26 cellular contexts compared by ENCODE assay signal in the genomic region with DNA sequence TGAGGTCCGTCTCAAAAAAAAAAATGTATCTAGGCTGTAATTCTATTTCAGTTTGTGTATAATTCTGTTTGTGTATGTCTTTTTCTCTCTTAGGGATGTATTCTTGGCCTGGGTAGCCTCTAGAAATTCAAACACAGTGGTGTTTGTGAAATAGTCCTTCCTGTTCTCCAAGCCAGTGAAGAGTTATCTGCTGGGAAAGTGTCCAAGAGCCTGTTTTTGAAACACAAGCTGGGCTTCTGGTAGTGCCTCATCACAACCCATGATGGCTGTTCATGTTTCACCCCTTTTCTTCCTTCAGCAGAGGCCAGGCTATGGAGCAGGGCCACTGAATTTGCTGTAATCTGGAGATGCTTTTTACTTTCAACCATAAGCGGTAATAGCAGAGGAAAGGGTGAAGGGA. TPM values are rescaled to one million over a fixed set of nuclear protein-coding genes. Genes with fewer than 3 reads are reported as not detected.
DNase-seq lines count a peak whose midpoint lies in the region; ATAC-seq and TF ChIP-seq lines count a peak whose summit lies in the region.
"Had no signal": no experiment of that assay in that cellular context is flagged by ENCODE, and none has a peak within 500 bp of the region (broad histone marks: within the 10 kb centered on the region; RNA-seq: fewer than 3 reads in every experiment).

No MANE protein-coding gene starts in this region.

- no peaks in the 10 kb centered on the region for H3K9me3 ChIP-seq in IMR-90 (ENCODE audit: control insufficient read depth, insufficient read depth, low read length)
- no peaks in the 10 kb centered on the region for H3K9me3 ChIP-seq in gastrocnemius medialis
- no peaks in the 10 kb centered on the region for H3K9me3 ChIP-seq in neuronal stem cell (replicated peaks in 1 of 2; ENCODE audit: control insufficient read depth in 2 of 2, insufficient read depth in 1 of 2, low read depth in 1 of 2, low read length in 2 of 2)
- no peaks in the 10 kb centered on the region for H3K9me3 ChIP-seq in mucosa of descending colon
- H3K9me3 ChIP-seq: ovary, transverse colon had no signal

- CTCF ChIA-PET in IMR-90 (lab: Yijun Ruan, JAX) = no interaction called here

- in situ Hi-C loops in IMR-90 (cut with MboI; ENCODE audit: low sequenced_read_pairs) = loop anchor here (5.0 kb wide), 1 partner anchor 56 kb away; no protein-coding TSS in a partner anchor
- in situ Hi-C loops in brain microvascular endothelial cell (cut with HindIII; ENCODE audit: low pct_ligation_motif_present, low sequenced_read_pairs) = no loop called here
- in situ Hi-C loops in gastrocnemius medialis (cut with MboI; ENCODE audit: low sequenced_read_pairs in 4 of 4) = no loop called here

- H2AK5ac ChIP-seq in IMR-90 (ENCODE audit: low read depth, low read length) = no peak overlapping the region
- no peak overlapping the region for H2AK5ac ChIP-seq in neuronal stem cell (ENCODE audit: low read depth, low read length)

- H2BK12ac ChIP-seq in neuronal stem cell (ENCODE audit: low read length) = no peak overlapping the region

- H3K18ac ChIP-seq in IMR-90 (ENCODE audit: low read depth, low read length) (no peak overlapping the region), neuronal stem cell (ENCODE audit: low read length) (no peak overlapping the region)

- H3K36me3 ChIP-seq in IMR-90 (ENCODE audit: control insufficient read depth, insufficient read depth, low read length) (peaks cover 48% of the 10 kb centered on the region), brain microvascular endothelial cell (replicated peaks) (peaks cover 55% of the 10 kb centered on the region), gastrocnemius medialis (peaks cover 0 to 97% of the 10 kb centered on the region in 2 donors), neuronal stem cell (replicated peaks in 1 of 2; ENCODE audit: control insufficient read depth in 2 of 2, insufficient read depth in 2 of 2, low read length in 2 of 2) (peaks cover 38 to 91% of the 10 kb centered on the region in 2 donors), mucosa of descending colon (ENCODE audit: low read depth) (no peaks in the 10 kb centered on the region)
- H3K36me3 ChIP-seq: ovary had no signal

- no peak overlapping the region for H4K5ac ChIP-seq in IMR-90 (ENCODE audit: low read depth, low read length)

- TF ChIP-seq CTCF in IMR-90 (conservative IDR thresholded peaks at IDR 0.05; ENCODE audit: low read depth, low read length) = no peak
- TF ChIP-seq CTCF in brain microvascular endothelial cell (IDR thresholded peaks at IDR 0.05; ENCODE audit: low read depth, low read length, missing control alignments) = no peak
- TF ChIP-seq CTCF in fibroblast of villous mesenchyme (IDR thresholded peaks at IDR 0.05; ENCODE audit: insufficient read depth, low read depth, low read length) = no peak
- no peak for TF ChIP-seq CTCF in gastrocnemius medialis (IDR thresholded peaks at IDR 0.05 in 4 of 5, conservative IDR thresholded peaks at IDR 0.05 in 1 of 5)
- TF ChIP-seq CTCF in mucosa of descending colon (IDR thresholded peaks at IDR 0.05) = no peak

- H2AFZ ChIP-seq in IMR-90 (replicated peaks; ENCODE audit: low read length, poor library complexity) (no peak overlapping the region), neuronal stem cell (ENCODE audit: low read length) (no peak overlapping the region)

- H2AK9ac ChIP-seq in IMR-90 (replicated peaks; ENCODE audit: low read depth, low read length, poor library complexity) = no peak overlapping the region

- no peak overlapping the region for H2BK20ac ChIP-seq in IMR-90 (ENCODE audit: low read depth, low read length)

- H3K4me3 ChIP-seq in IMR-90 (ENCODE audit: insufficient read depth, low read depth, low read length) (no peak overlapping the region), brain microvascular endothelial cell (ENCODE audit: low read depth, low read length) (no peak overlapping the region), fibroblast of villous mesenchyme (ENCODE audit: low read depth, low read length) (no peak overlapping the region), gastrocnemius medialis (no peak overlapping the region), neuronal stem cell (ENCODE audit: low read length in 2 of 2) (no peak overlapping the region), mucosa of descending colon (no peak overlapping the region)
- H3K4me3 ChIP-seq: ovary, transverse colon had no signal

- POLR2A ChIA-PET in IMR-90 (lab: Charles Lee; ENCODE audit: unreplicated experiment) = no interaction called here

- ATAC-seq in IMR-90 (ENCODE audit: low read depth) (peak; percentile 65), gastrocnemius medialis (peak; percentile 83 to 89), mucosa of descending colon (no peak)
- ATAC-seq: activated naive CD8-positive, alpha-beta T cell treated with anti-CD3 and anti-CD28 coated beads, Interleukin-2, amount 50 U/mL, for 24 hours; natural killer cell treated with Interleukin-12 subunit alpha and Interleukin-12 subunit beta and Interleukin-15 and Interleukin-18, amount 100 ng/mL, for 72 hours had no signal

- peaks cover 6% of the 10 kb centered on the region for H3K4me1 ChIP-seq in IMR-90 (ENCODE audit: control insufficient read depth, insufficient read depth, low read length)
- no peaks in the 10 kb centered on the region for H3K4me1 ChIP-seq in gastrocnemius medialis
- H3K4me1 ChIP-seq in neuronal stem cell (ENCODE audit: control insufficient read depth in 2 of 2, insufficient read depth in 1 of 2, low read depth in 1 of 2, low read length in 2 of 2) = peaks cover 0 to 3% of the 10 kb centered on the region in 2 donors
- H3K4me1 ChIP-seq in mucosa of descending colon (ENCODE audit: low read depth) = no peaks in the 10 kb centered on the region
- H3K4me1 ChIP-seq: transverse colon had no signal

- H3K56ac ChIP-seq in IMR-90 (ENCODE audit: extremely low read depth, insufficient read depth, low read length) = no peak overlapping the region

- no peak overlapping the region for H3K14ac ChIP-seq in IMR-90 (replicated peaks; ENCODE audit: low read depth, low read length)
- H3K14ac ChIP-seq in neuronal stem cell (ENCODE audit: low read length) = no peak overlapping the region

- H3K4ac ChIP-seq in IMR-90 (ENCODE audit: low read depth, low read length) (no peak overlapping the region), neuronal stem cell (ENCODE audit: low read length) (no peak overlapping the region)

- 60% methylated on average over 1 of the region's 2 CpGs; no CpG with 5 or more reads in 1 of the 2 experiments for WGBS in IMR-90 (ENCODE audit: extremely low coverage in 2 of 2, insufficient read length in 1 of 2), 2 experiments
- WGBS in neuronal stem cell (ENCODE audit: extremely low coverage in 2 of 2, insufficient read length in 2 of 2, insufficient replicate concordance in 1 of 2), 2 donors = no CpG with 5 or more reads among the region's 2 CpGs

- TF ChIP-seq POLR2A in IMR-90 (IDR thresholded peaks at IDR 0.05; ENCODE audit: low read depth, low read length) = no peak
- no peak for TF ChIP-seq POLR2A in gastrocnemius medialis (IDR thresholded peaks at IDR 0.05)

- H4K91ac ChIP-seq in IMR-90 (ENCODE audit: insufficient read depth, low read depth, low read length) (no peak overlapping the region), neuronal stem cell (ENCODE audit: low read depth, low read length, poor library complexity) (no peak overlapping the region)

- H2BK15ac ChIP-seq in IMR-90 (ENCODE audit: low read depth, low read length) (no peak overlapping the region), neuronal stem cell (ENCODE audit: low read length) (no peak overlapping the region)

- H3K23ac ChIP-seq in IMR-90 (ENCODE audit: low read depth, low read length) (no peak overlapping the region), neuronal stem cell (ENCODE audit: low read depth, low read length, poor library complexity) (no peak overlapping the region)

- no TSS peak for BruUV-seq in IMR-90 (replicated peaks; lab: Mats Ljungman, UMichigan)

- H2BK5ac ChIP-seq in IMR-90 (ENCODE audit: low read depth, low read length, poor library complexity, severe bottlenecking) (peak overlapping the region; percentile 42), neuronal stem cell (ENCODE audit: low read length) (no peak overlapping the region)

- DNase-seq in IMR-90 = peak; percentile 80
- peak; percentile 12 for DNase-seq in brain microvascular endothelial cell
- DNase-seq in fibroblast of villous mesenchyme (ENCODE audit: low read depth) = peak; percentile 72
- DNase-seq in gastrocnemius medialis = peak; percentile 21 to 27
- DNase-seq in neuronal stem cell (ENCODE audit: low spot score) = no peak
- no peak for DNase-seq in iPS-NIHi7 (ENCODE audit: extremely low spot score)
- DNase-seq in mucosa of descending colon = no peak
- DNase-seq: activated CD4-positive, alpha-beta T cell treated with anti-CD3 and anti-CD28 coated beads, Interleukin-2, amount 10 ng/mL, durations not matched to agents 24 days and 14 days; activated gamma-delta T cell; activated naive CD8-positive, alpha-beta T cell treated with anti-CD3 and anti-CD28 coated beads, Interleukin-2, amount 50 U/mL, for 24 hours; activated T-cell treated with anti-CD3 and anti-CD28 coated beads, Interleukin-2, amount 50 U/mL, for 1 hour; C1 segment of cervical spinal cord; DMS79 treated with DMSO at 0.1 percent for 48 hours; hippocampal formation; immature natural killer cell; NCI-H1417 treated with DMSO at 0.1 percent for 48 hours; NCI-H524; ovary; SHP77 treated with DMSO at 0.1 percent for 48 hours; small intestine; stimulated activated CD4-positive, alpha-beta T cell treated with anti-CD3 and anti-CD28 coated beads, Interleukin-2, amount 100 ng/mL, for 24 hours; T-helper 9 cell; transverse colon; WERI-Rb-1 had no signal

- H3K27ac ChIP-seq in IMR-90 (ENCODE audit: insufficient read depth, low read length) (peak overlapping the region; percentile 69; the same call in 1 of the 2 replicates), brain microvascular endothelial cell (no peak overlapping the region), gastrocnemius medialis (peak overlapping the region; percentile 56 to 71 (median 62)), neuronal stem cell (replicated peaks; ENCODE audit: low read length) (no peak overlapping the region)
- H3K27ac ChIP-seq: KMS-11, ovary, transverse colon, WERI-Rb-1 had no signal

- H3K27me3 ChIP-seq in IMR-90 (ENCODE audit: control insufficient read depth, insufficient read depth, low read length) = no peaks in the 10 kb centered on the region
- H3K27me3 ChIP-seq in brain microvascular endothelial cell (replicated peaks) = no peaks in the 10 kb centered on the region
- H3K27me3 ChIP-seq in gastrocnemius medialis = no peaks in the 10 kb centered on the region
- H3K27me3 ChIP-seq in neuronal stem cell (ENCODE audit: control insufficient read depth in 3 of 3, insufficient read depth in 3 of 3, low read depth in 1 of 3, low read length in 3 of 3) = no peaks in the 10 kb centered on the region
- H3K27me3 ChIP-seq: ovary, transverse colon had no signal

- H4K20me1 ChIP-seq in IMR-90 (ENCODE audit: insufficient read depth, low read length) = no peaks in the 10 kb centered on the region

- H3K9ac ChIP-seq in IMR-90 (ENCODE audit: low read depth, low read length) = no peak overlapping the region
- H3K9ac ChIP-seq in neuronal stem cell (ENCODE audit: low read depth, low read length, poor library complexity) = no peak overlapping the region
- H3K9ac ChIP-seq: KMS-11 had no signal

- H3K9me1 ChIP-seq in IMR-90 (ENCODE audit: insufficient read depth, low read length) = peaks cover 3% of the 10 kb centered on the region; the same call in 1 of the 2 replicates

- H4K8ac ChIP-seq in IMR-90 (ENCODE audit: low read depth in 2 of 2, low read length in 2 of 2) = no peak overlapping the region
- no peak overlapping the region for H4K8ac ChIP-seq in neuronal stem cell (ENCODE audit: low read depth, low read length)

- H3K4me2 ChIP-seq in IMR-90 (ENCODE audit: low read depth, low read length) (no peak overlapping the region; the same call in 1 of the 2 replicates), neuronal stem cell (ENCODE audit: insufficient read depth, low read length, poor library complexity, severe bottlenecking) (no peak overlapping the region)
- H3K4me2 ChIP-seq: KMS-11 had no signal

- H3K79me1 ChIP-seq in IMR-90 (ENCODE audit: low read depth in 1 of 2, low read length in 2 of 2) (peaks cover 4 to 9% of the 10 kb centered on the region in 2 experiments; a peak in 2 of 4 replicates), neuronal stem cell (ENCODE audit: low read depth, low read length) (no peaks in the 10 kb centered on the region)

- intact Hi-C loops in IMR-90 (cut with micrococcal nuclease) (no loop called here), gastrocnemius medialis (cut with DNase I; ENCODE audit: low total_unique reads) (no loop called here), mucosa of descending colon (cut with DNase I, micrococcal nuclease) (loop anchor here in 1 of 2 donors (10.0 kb wide), 1 partner anchor 58 kb away; no protein-coding TSS in a partner anchor)

- dilution Hi-C loops in IMR-90 (cut with HindIII; ENCODE audit: low sequenced_read_pairs, unreplicated experiment) = no loop called here

- no peak for TF ChIP-seq RAD21 in IMR-90 (IDR thresholded peaks at IDR 0.05; ENCODE audit: low read length)

- H2BK120ac ChIP-seq in IMR-90 (ENCODE audit: low read depth, low read length) (no peak overlapping the region), neuronal stem cell (ENCODE audit: low read depth, low read length) (no peak overlapping the region)

RNA-seq across cellular contexts. Expression of a gene that starts 14.7 kb away (rescaled TPM):
- total RNA-seq in IMR-90 (2012; rRNA removed) (68.9 and 109 TPM in 2 replicates), fibroblast of villous mesenchyme (35.1 and 51.8 TPM in 2 replicates), gastrocnemius medialis (10 to 100 TPM; 16.5 to 52.4 (median 34.6) TPM), mucosa of descending colon (10 to 100 TPM; 33.8 to 43.6 (median 34.6) TPM)
- 77.5 and 90.6 TPM in 2 replicates for polyA plus RNA-seq in IMR-90 (2012; rRNA removed)
- 54.6 and 81.9 TPM in 2 replicates for polyA plus RNA-seq in IMR-90 (2012; cell fraction: cytosol; rRNA removed)
- polyA plus RNA-seq in IMR-90 (2012; cell fraction: nucleus; rRNA removed; ENCODE audit: low replicate concordance) = 398 and 437 TPM in 2 replicates
- polyA plus RNA-seq in neuronal stem cell (2013, experiment 1 of 2) = 61.5 TPM
- polyA plus RNA-seq in neuronal stem cell (2013, experiment 2 of 2) = 63.8 TPM

RNA-seq across cellular contexts. Expression of a gene that starts 19.5 kb away (rescaled TPM):
- total RNA-seq in IMR-90 (2012; rRNA removed) (26.7 and 31.7 TPM in 2 replicates), fibroblast of villous mesenchyme (26.4 and 39.3 TPM in 2 replicates), gastrocnemius medialis (100 to 1,000 TPM in 2 of 4 donors, 10 to 100 TPM in 2; 57.2 to 135 (median 112) TPM), mucosa of descending colon (10 to 100 TPM; 72.9 to 91.6 (median 78.4) TPM)
- polyA plus RNA-seq in IMR-90 (2012; rRNA removed) = 56.6 and 71.8 TPM in 2 replicates
- polyA plus RNA-seq in IMR-90 (2012; cell fraction: cytosol; rRNA removed) = 16.9 and 26.5 TPM in 2 replicates
- 52.6 and 68.4 TPM in 2 replicates for polyA plus RNA-seq in IMR-90 (2012; cell fraction: nucleus; rRNA removed; ENCODE audit: low replicate concordance)
- polyA plus RNA-seq in neuronal stem cell (2013, experiment 1 of 2) = 37.7 TPM
- polyA plus RNA-seq in neuronal stem cell (2013, experiment 2 of 2) = 38.0 TPM

RNA-seq across cellular contexts. Expression of a gene that starts 19.7 kb away (rescaled TPM):
- total RNA-seq in IMR-90 (2012; rRNA removed) (25.0 and 26.2 TPM in 2 replicates), fibroblast of villous mesenchyme (22.9 and 41.0 TPM in 2 replicates), gastrocnemius medialis (10 to 100 TPM in 1 of 4 donors, 1 to 10 TPM in 3; 4.8 to 13.6 (median 8.0) TPM), mucosa of descending colon (10 to 100 TPM; 18.9 to 29.1 (median 19.1) TPM)
- polyA plus RNA-seq in IMR-90 (2012; rRNA removed) = 13.7 and 17.1 TPM in 2 replicates
- polyA plus RNA-seq in IMR-90 (2012; cell fraction: cytosol; rRNA removed) = 4.8 TPM in 2 replicates
- polyA plus RNA-seq in IMR-90 (2012; cell fraction: nucleus; rRNA removed; ENCODE audit: low replicate concordance) = 4.2 and 20.8 TPM in 2 replicates
- polyA plus RNA-seq in neuronal stem cell (2013, experiment 1 of 2) = 29.9 TPM
- 29.5 TPM for polyA plus RNA-seq in neuronal stem cell (2013, experiment 2 of 2)

RNA-seq across cellular contexts. Expression of a gene that starts 29.7 kb away (rescaled TPM):
- total RNA-seq in IMR-90 (2012; rRNA removed) (2.8 and 2.9 TPM in 2 replicates), fibroblast of villous mesenchyme (3.2 and 3.9 TPM in 2 replicates), gastrocnemius medialis (1 to 10 TPM in 3 of 4 donors, under 1 TPM in 1; 0.80 to 2.0 (median 1.1) TPM), mucosa of descending colon (10 to 100 TPM in 1 of 3 donors, 1 to 10 TPM in 2; 1.0 to 25.6 (median 1.2) TPM)
- polyA plus RNA-seq in IMR-90 (2012; rRNA removed) = 10.1 and 12.6 TPM in 2 replicates
- 3.2 and 7.0 TPM in 2 replicates for polyA plus RNA-seq in IMR-90 (2012; cell fraction: cytosol; rRNA removed)
- polyA plus RNA-seq in IMR-90 (2012; cell fraction: nucleus; rRNA removed; ENCODE audit: low replicate concordance) = 2.7 and 4.5 TPM in 2 replicates
- 395 TPM for polyA plus RNA-seq in neuronal stem cell (2013, experiment 1 of 2)
- 396 TPM for polyA plus RNA-seq in neuronal stem cell (2013, experiment 2 of 2)

RNA-seq across cellular contexts. Expression of a gene that starts 40.5 kb away (rescaled TPM):
- 55.0 and 58.9 TPM in 2 replicates for total RNA-seq in IMR-90 (2012; rRNA removed)
- 32.1 and 32.4 TPM in 2 replicates for polyA plus RNA-seq in IMR-90 (2012; rRNA removed)
- 14.0 and 14.9 TPM in 2 replicates for polyA plus RNA-seq in IMR-90 (2012; cell fraction: cytosol; rRNA removed)
- polyA plus RNA-seq in IMR-90 (2012; cell fraction: nucleus; rRNA removed; ENCODE audit: low replicate concordance) = 84.8 and 93.3 TPM in 2 replicates
- total RNA-seq in fibroblast of villous mesenchyme = 59.3 and 85.1 TPM in 2 replicates
- 10 to 100 TPM; 23.8 to 49.5 (median 37.6) TPM for total RNA-seq in gastrocnemius medialis
- polyA plus RNA-seq in neuronal stem cell (2013, experiment 1 of 2) = 47.5 TPM
- 48.1 TPM for polyA plus RNA-seq in neuronal stem cell (2013, experiment 2 of 2)
- total RNA-seq in mucosa of descending colon = 10 to 100 TPM; 54.3 to 69.1 (median 60.5) TPM

Comparison
In these comparisons a context has a peak if more than half of its experiments do, and no peak if none do; other contexts are left out.
1. DNase-seq: peak in IMR-90 (single experiment), brain microvascular endothelial cell (single experiment), fibroblast of villous mesenchyme (single experiment) and gastrocnemius medialis (2 of 2); none in neuronal stem cell (single experiment), iPS-NIHi7 (single experiment) and mucosa of descending colon (0 of 3).
2. H3K27ac ChIP-seq: peak in IMR-90 (single experiment) and gastrocnemius medialis (4 of 4); none in brain microvascular endothelial cell (single experiment) and neuronal stem cell (single experiment).